Comparison of ENCODE assay signal across 8 cellular contexts in the genomic region with DNA sequence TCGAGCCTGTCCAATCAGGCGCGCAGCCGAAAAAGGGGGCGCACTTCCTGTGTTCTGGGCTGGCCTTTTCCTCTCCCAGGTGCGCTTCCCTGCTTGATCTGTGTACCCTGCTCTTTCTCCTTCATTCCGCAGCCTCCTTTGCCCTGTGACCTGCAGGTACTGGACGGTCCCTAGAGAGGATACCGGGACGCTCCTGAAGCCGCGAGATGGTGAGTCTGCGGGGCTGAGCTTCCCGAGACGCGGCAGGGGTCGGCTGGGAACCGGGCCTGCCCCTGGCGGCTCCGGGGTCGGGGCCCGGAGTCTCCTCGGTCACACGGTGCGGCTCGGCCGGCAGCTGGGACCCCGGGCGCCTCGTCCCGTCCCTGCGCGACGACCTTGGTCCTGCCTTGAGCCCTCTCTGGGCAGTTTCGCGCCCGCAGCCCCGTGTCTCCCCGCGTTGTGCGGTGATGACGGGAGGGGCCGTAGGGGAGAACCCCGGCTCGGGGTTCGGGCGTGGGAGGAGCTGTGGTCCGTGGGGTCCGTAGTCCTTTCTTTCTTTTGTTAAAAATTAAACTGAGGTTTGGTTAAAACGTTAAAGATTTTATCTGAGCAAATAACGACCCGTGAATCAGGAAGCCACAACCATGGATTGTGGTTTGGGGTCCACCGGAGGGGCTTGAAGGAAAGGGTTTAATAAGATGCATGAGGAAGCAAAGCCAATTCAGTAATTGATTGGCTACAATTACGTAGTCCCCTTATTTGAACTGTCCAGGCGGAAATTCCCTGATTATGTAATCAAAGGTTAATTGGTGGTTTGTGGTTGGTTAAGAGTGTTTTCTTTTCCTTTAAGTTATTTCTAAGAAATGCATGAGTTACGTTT.
A peak's percentile ranks its signal among the peaks of the same experiment; 100 is the strongest.
DNase-seq lines count a peak whose midpoint lies in the region; ATAC-seq and TF ChIP-seq lines count a peak whose summit lies in the region.

No MANE protein-coding gene starts in this region.

- POLR2A ChIA-PET in naive thymus-derived CD4-positive, alpha-beta T cell (lab: Charles Lee), result interaction anchor here (0.7 to 8.2 kb wide), 3 partner anchors 13 to 667 kb away, joined by 3 to 74 read pairs (median 4); a partner anchor contains a TSS

- H3K36me3 Mint-ChIP-seq in HFFc6 (ENCODE audit: low read depth), result no peaks in the 10 kb centered on the region
- H3K36me3 Mint-ChIP-seq in naive thymus-derived CD4-positive, alpha-beta T cell, result peaks cover 0 to 21% (median 4%) of the 10 kb centered on the region in 5 donors

- H3K27ac Mint-ChIP-seq in HFFc6, result no peak overlapping the region
- peak overlapping the region; percentile 86 to 97 (median 93) for H3K27ac Mint-ChIP-seq in naive thymus-derived CD4-positive, alpha-beta T cell

- H3K4me1 Mint-ChIP-seq in HFFc6 (ENCODE audit: low read depth), result peaks cover 9% of the 10 kb centered on the region
- H3K4me1 Mint-ChIP-seq in naive thymus-derived CD4-positive, alpha-beta T cell, result peaks cover 20 to 39% (median 37%) of the 10 kb centered on the region in 7 donors

- no peaks in the 10 kb centered on the region for H3K27me3 ChIP-seq in naive thymus-derived CD4-positive, alpha-beta T cell (ENCODE audit: control insufficient read depth in 2 of 2, insufficient read depth in 2 of 2, low read length in 2 of 2)

- H3K4me3 Mint-ChIP-seq in HFFc6, result peak overlapping the region; percentile 52; the same call in 1 of the 2 replicates
- peak overlapping the region; percentile 87 to 95 (median 91) for H3K4me3 Mint-ChIP-seq in naive thymus-derived CD4-positive, alpha-beta T cell

- no peaks in the 10 kb centered on the region for H3K9me3 Mint-ChIP-seq in HFFc6
- H3K9me3 Mint-ChIP-seq in naive thymus-derived CD4-positive, alpha-beta T cell, result no peaks in the 10 kb centered on the region

- H3K4me3 ChIP-seq in naive thymus-derived CD4-positive, alpha-beta T cell (ENCODE audit: low read length), result peak overlapping the region; percentile 95

- CTCF ChIA-PET in naive thymus-derived CD4-positive, alpha-beta T cell (lab: Charles Lee), result interaction anchor here (1.0 kb wide), 1 partner anchor 12 kb away, joined by 3 read pairs; a partner anchor contains a TSS

- DNase-seq in DMS79 treated with DMSO at 0.1 percent for 48 hours (lab: John Stamatoyannopoulos, UW) (peak; percentile 2), DMS79 (lab: John Stamatoyannopoulos, UW) (no peak), HFFc6 (no peak), NCI-H146 (lab: John Stamatoyannopoulos, UW) (peak; percentile 95), erythroblast (lab: John Stamatoyannopoulos, UW) (peak; percentile 43 to 58)
- peak; percentile 91 for DNase-seq in activated CD8-positive, alpha-beta memory T cell treated with anti-CD3 and anti-CD28 coated beads, Interleukin-2, amount 50 U/mL, for 48 hours
- peak; percentile 67 to 86 (median 81) for DNase-seq in naive thymus-derived CD4-positive, alpha-beta T cell
- DNase-seq in stimulated activated naive CD4-positive, alpha-beta T cell (lab: John Stamatoyannopoulos, UW), result peak; percentile 70 to 83 (median 80)

- peak; percentile 32; the same call in 1 of the 2 replicates for TF ChIP-seq CTCF in HFFc6 (IDR thresholded peaks at IDR 0.05)

- peak overlapping the region; percentile 90 for H3K27ac ChIP-seq in naive thymus-derived CD4-positive, alpha-beta T cell (ENCODE audit: low read depth, low read length)

- peak; percentile 84 for ATAC-seq in naive thymus-derived CD4-positive, alpha-beta T cell

- peak; percentile 26 for TF ChIP-seq POLR2A in erythroblast (IDR thresholded peaks at IDR 0.05; ENCODE audit: low read length)

- peaks cover 19 to 28% of the 10 kb centered on the region in 2 donors for H3K4me1 ChIP-seq in naive thymus-derived CD4-positive, alpha-beta T cell (ENCODE audit: control insufficient read depth in 2 of 2, insufficient read depth in 2 of 2, low read length in 2 of 2)

- H3K27me3 Mint-ChIP-seq in HFFc6 (ENCODE audit: insufficient read depth), result peaks cover 36% of the 10 kb centered on the region
- peaks cover 0 to 24% (median 0%) of the 10 kb centered on the region in 5 donors for H3K27me3 Mint-ChIP-seq in naive thymus-derived CD4-positive, alpha-beta T cell

- intact Hi-C loops in naive thymus-derived CD4-positive, alpha-beta T cell (cut with micrococcal nuclease), result loop anchor here (1.0 to 2.0 kb wide), 8 partner anchors 13 to 242 kb away; a partner anchor contains a TSS

- H3K9me3 ChIP-seq in naive thymus-derived CD4-positive, alpha-beta T cell (ENCODE audit: control insufficient read depth in 2 of 3, low read length in 3 of 3), result no peaks in the 10 kb centered on the region

- H3K36me3 ChIP-seq in naive thymus-derived CD4-positive, alpha-beta T cell (ENCODE audit: control insufficient read depth in 2 of 3, insufficient read depth in 3 of 3, low read length in 3 of 3), result peaks cover 0 to 40% (median 27%) of the 10 kb centered on the region in 3 experiments

Comparison
In these comparisons a context has a peak if more than half of its experiments do, and no peak if none do; other contexts are left out.
1. DNase-seq: peak in DMS79 treated with DMSO at 0.1 percent for 48 hours (single experiment), NCI-H146 (single experiment), activated CD8-positive, alpha-beta memory T cell treated with anti-CD3 and anti-CD28 coated beads, Interleukin-2, amount 50 U/mL, for 48 hours (single experiment), erythroblast (2 of 2), naive thymus-derived CD4-positive, alpha-beta T cell (9 of 9) and stimulated activated naive CD4-positive, alpha-beta T cell (6 of 6); none in DMS79 (single experiment) and HFFc6 (single experiment).